In the genomic region with DNA sequence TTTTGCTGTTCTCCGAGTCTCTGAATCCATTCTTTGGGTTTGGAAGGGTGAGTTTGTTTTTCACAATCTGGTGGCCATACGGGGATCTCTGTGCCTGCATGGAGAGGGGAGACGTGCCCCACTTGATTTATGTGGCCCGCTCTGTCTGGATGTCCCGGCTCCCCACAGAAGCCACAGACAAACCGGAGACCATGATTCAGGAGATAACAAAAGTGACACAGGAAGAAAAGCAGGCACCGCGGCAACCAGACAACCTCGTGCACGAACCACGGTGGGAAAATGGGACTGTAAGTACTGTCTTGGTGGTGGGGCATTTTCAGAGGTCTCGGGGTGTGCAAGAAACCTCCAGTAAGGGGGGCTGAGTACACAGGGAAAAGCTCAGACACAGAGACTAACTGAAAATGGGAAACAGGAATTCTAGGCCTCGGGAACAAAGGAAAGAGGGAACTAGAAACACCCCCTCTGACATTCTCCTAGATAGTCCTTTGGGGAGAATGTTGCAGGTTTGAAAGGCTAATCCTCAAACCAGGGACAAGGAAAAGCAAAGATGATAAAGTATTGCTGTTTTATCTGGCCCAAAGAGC, we compare ENCODE assay signal across 11 cellular contexts. TPM values are rescaled to one million over a fixed set of nuclear protein-coding genes. Genes with fewer than 3 reads are reported as not detected.
A peak's percentile ranks its signal among the peaks of the same experiment; 100 is the strongest.
DNase-seq lines count a peak whose midpoint lies in the region; ATAC-seq lines count a peak whose summit lies in the region.
"Had no signal": no experiment of that assay in that cellular context is flagged by ENCODE, and none has a peak within 500 bp of the region (broad histone marks: within the 10 kb centered on the region; RNA-seq: fewer than 3 reads in every experiment).

No MANE protein-coding gene starts in this region.

- no peaks in the 10 kb centered on the region for H3K79me1 ChIP-seq in neuronal stem cell (ENCODE audit: low read depth, low read length)

- H3K9me3 Mint-ChIP-seq in activated naive CD8-positive, alpha-beta T cell treated with anti-CD3 and anti-CD28 coated beads, Interleukin-2, amount 10 ng/mL, durations not matched to agents 7 days and 5 days = no peaks in the 10 kb centered on the region

- H3K4me2 ChIP-seq in neuronal stem cell (ENCODE audit: insufficient read depth, low read length, poor library complexity, severe bottlenecking) = no peak overlapping the region

- ATAC-seq in activated naive CD8-positive, alpha-beta T cell treated with anti-CD3 and anti-CD28 coated beads, Interleukin-2, amount 10 ng/mL, durations not matched to agents 7 days and 5 days (ENCODE audit: low read depth) = peak; percentile 60
- ATAC-seq in GM18519 (IDR thresholded peaks at IDR 0.05; ENCODE audit: low FRiP score, unreplicated experiment) = no peak
- no peak for ATAC-seq in HG02938 (IDR thresholded peaks at IDR 0.05; ENCODE audit: unreplicated experiment)

- peak overlapping the region; percentile 82 for H2AFZ ChIP-seq in neuronal stem cell (ENCODE audit: low read length)

- H3K27ac ChIP-seq in neuronal stem cell (replicated peaks; ENCODE audit: low read length) = no peak overlapping the region
- H3K27ac ChIP-seq: epithelial cell of prostate had no signal

- POLR2A ChIA-PET in activated naive CD8-positive, alpha-beta T cell treated with anti-CD3 and anti-CD28 coated beads, Interleukin-2, amount 10 ng/mL, durations not matched to agents 7 days and 5 days (lab: Charles Lee) = interaction anchor here (0.7 to 1.2 kb wide), 2 partner anchors 22 to 89 kb away, joined by 3 to 6 read pairs; a partner anchor contains a TSS

- peaks cover 78% of the 10 kb centered on the region for H3K27me3 Mint-ChIP-seq in activated naive CD8-positive, alpha-beta T cell treated with anti-CD3 and anti-CD28 coated beads, Interleukin-2, amount 10 ng/mL, durations not matched to agents 7 days and 5 days

- H2BK5ac ChIP-seq in neuronal stem cell (ENCODE audit: low read length) = no peak overlapping the region

- H2AK5ac ChIP-seq in neuronal stem cell (ENCODE audit: low read depth, low read length) = no peak overlapping the region

- H3K9me3 ChIP-seq in neuronal stem cell (replicated peaks in 1 of 2; ENCODE audit: control insufficient read depth in 2 of 2, insufficient read depth in 1 of 2, low read depth in 1 of 2, low read length in 2 of 2) = no peaks in the 10 kb centered on the region

- H3K18ac ChIP-seq in neuronal stem cell (ENCODE audit: low read length) = peak overlapping the region; percentile 63

- H3K23ac ChIP-seq in neuronal stem cell (ENCODE audit: low read depth, low read length, poor library complexity) = peak overlapping the region; percentile 18

- no peak overlapping the region for H3K4me3 ChIP-seq in neuronal stem cell (ENCODE audit: low read length in 2 of 2)

- no peaks in the 10 kb centered on the region for H3K36me3 Mint-ChIP-seq in activated naive CD8-positive, alpha-beta T cell treated with anti-CD3 and anti-CD28 coated beads, Interleukin-2, amount 10 ng/mL, durations not matched to agents 7 days and 5 days

- H2BK120ac ChIP-seq in neuronal stem cell (ENCODE audit: low read depth, low read length) = no peak overlapping the region

- H3K4me3 Mint-ChIP-seq in activated naive CD8-positive, alpha-beta T cell treated with anti-CD3 and anti-CD28 coated beads, Interleukin-2, amount 10 ng/mL, durations not matched to agents 7 days and 5 days = peak overlapping the region; percentile 59

- H3K4ac ChIP-seq in neuronal stem cell (ENCODE audit: low read length) = no peak overlapping the region

- no peak overlapping the region for H3K9ac ChIP-seq in neuronal stem cell (ENCODE audit: low read depth, low read length, poor library complexity)

- peaks cover 0 to 22% (median 0%) of the 10 kb centered on the region in 3 experiments for H3K27me3 ChIP-seq in neuronal stem cell (ENCODE audit: control insufficient read depth in 3 of 3, insufficient read depth in 3 of 3, low read depth in 1 of 3, low read length in 3 of 3)

- no peak overlapping the region for H2BK12ac ChIP-seq in neuronal stem cell (ENCODE audit: low read length)

- H4K91ac ChIP-seq in neuronal stem cell (ENCODE audit: low read depth, low read length, poor library complexity) = no peak overlapping the region

- no peak overlapping the region for H3K27ac Mint-ChIP-seq in activated naive CD8-positive, alpha-beta T cell treated with anti-CD3 and anti-CD28 coated beads, Interleukin-2, amount 10 ng/mL, durations not matched to agents 7 days and 5 days

- peaks cover 23% of the 10 kb centered on the region for H3K4me1 Mint-ChIP-seq in activated naive CD8-positive, alpha-beta T cell treated with anti-CD3 and anti-CD28 coated beads, Interleukin-2, amount 10 ng/mL, durations not matched to agents 7 days and 5 days

- H4K8ac ChIP-seq in neuronal stem cell (ENCODE audit: low read depth, low read length) = no peak overlapping the region

- H3K36me3 ChIP-seq in neuronal stem cell (replicated peaks in 1 of 2; ENCODE audit: control insufficient read depth in 2 of 2, insufficient read depth in 2 of 2, low read length in 2 of 2) = no peaks in the 10 kb centered on the region

- H3K4me1 ChIP-seq in neuronal stem cell (ENCODE audit: control insufficient read depth in 2 of 2, insufficient read depth in 1 of 2, low read depth in 1 of 2, low read length in 2 of 2) = peaks cover 3 to 12% of the 10 kb centered on the region in 2 donors

- peak; percentile 42 for DNase-seq in Daoy (ENCODE audit: low read depth)
- peak in 4 of 5 experiments; percentile 3 to 80 (median 44) for DNase-seq in T-helper 2 cell
- DNase-seq in activated naive CD8-positive, alpha-beta T cell treated with anti-CD3 and anti-CD28 coated beads, Interleukin-2, amount 10 ng/mL, durations not matched to agents 7 days and 5 days = peak; percentile 40
- DNase-seq in neuronal stem cell (ENCODE audit: low spot score) = no peak
- DNase-seq in NCI-H187 treated with DMSO at 0.1 percent for 48 hours (lab: John Stamatoyannopoulos, UW) = no peak
- DNase-seq in NCI-H345 (lab: John Stamatoyannopoulos, UW) = no peak
- DNase-seq: Calu3, kidney glomerular epithelial cell had no signal

- no peak overlapping the region for H3K14ac ChIP-seq in neuronal stem cell (ENCODE audit: low read length)

- no CpG with 5 or more reads among the region's 13 CpGs for WGBS in neuronal stem cell (ENCODE audit: extremely low coverage in 2 of 2, insufficient read length in 2 of 2, insufficient replicate concordance in 1 of 2), 2 donors

- H2BK15ac ChIP-seq in neuronal stem cell (ENCODE audit: low read length) = no peak overlapping the region

RNA-seq across cellular contexts. Expression of a gene that starts 22.1 kb away (rescaled TPM):
- total RNA-seq in Daoy (2014; rRNA removed; shearing (Covaris generic)) = 6.7 and 7.8 TPM in 2 replicates
- total RNA-seq in activated naive CD8-positive, alpha-beta T cell treated with anti-CD3 and anti-CD28 coated beads, Interleukin-2, amount 10 ng/mL, durations not matched to agents 7 days and 5 days = 10 to 100 TPM; 17.0 to 18.2 TPM
- polyA plus RNA-seq in neuronal stem cell (2013, experiment 1 of 2) = 14.0 TPM
- polyA plus RNA-seq in neuronal stem cell (2013, experiment 2 of 2) = 14.1 TPM

RNA-seq across cellular contexts. Expression of a gene that starts 35.8 kb away (rescaled TPM):
- total RNA-seq in Daoy (2014; rRNA removed; shearing (Covaris generic)) = 7.9 and 32.4 TPM in 2 replicates
- total RNA-seq in activated naive CD8-positive, alpha-beta T cell treated with anti-CD3 and anti-CD28 coated beads, Interleukin-2, amount 10 ng/mL, durations not matched to agents 7 days and 5 days = 10 to 100 TPM; 51.0 to 58.3 TPM
- 10.1 TPM for polyA plus RNA-seq in neuronal stem cell (2013, experiment 1 of 2)
- 10.6 TPM for polyA plus RNA-seq in neuronal stem cell (2013, experiment 2 of 2)

Comparison
In these comparisons a context has a peak if more than half of its experiments do, and no peak if none do; other contexts are left out.
1. DNase-seq: peak in Daoy (single experiment), T-helper 2 cell (4 of 5) and activated naive CD8-positive, alpha-beta T cell treated with anti-CD3 and anti-CD28 coated beads, Interleukin-2, amount 10 ng/mL, durations not matched to agents 7 days and 5 days (single experiment); none in neuronal stem cell (single experiment), NCI-H187 treated with DMSO at 0.1 percent for 48 hours (single experiment) and NCI-H345 (single experiment).